Comparison of ENCODE assay signal across 26 cellular contexts in genomic region chr7:132498319-132498718, GRCh38.
"Had no signal": no experiment of that assay in that cellular context is flagged by ENCODE, and none has a peak within 500 bp of the region (broad histone marks: within the 10 kb centered on the region; RNA-seq: fewer than 3 reads in every experiment).

No MANE protein-coding gene starts in this region.

- H3K4me3 ChIP-seq: neural progenitor cell, ovary, psoas muscle, right lobe of liver, sigmoid colon, smooth muscle cell, spleen, stomach, thoracic aorta, thyroid gland, tibial nerve, upper lobe of left lung, uterus had no signal

- ATAC-seq: naive thymus-derived CD4-positive, alpha-beta T cell; natural killer cell; psoas muscle; right cardiac atrium; stimulated activated effector memory CD8-positive, alpha-beta T cell treated with anti-CD3 and anti-CD28 coated beads, Interleukin-12 subunit alpha, Interleukin-12 subunit beta, amount 100 ng/mL, for 72 hours; stimulated activated naive B cell treated with anti-CD40 and anti-IgM and Interleukin-4, amounts not matched to agents 10 μg/mL and 1 μg/mL and 100 μg/mL, for 72 hours had no signal

- H3K27ac ChIP-seq: neural progenitor cell, ovary, parathyroid adenoma, psoas muscle, right lobe of liver, sigmoid colon, spleen, stomach, thoracic aorta, thyroid gland, tibial nerve, upper lobe of left lung, uterus had no signal

- H3K9ac ChIP-seq: neural progenitor cell, parathyroid adenoma had no signal

- H3K4me1 ChIP-seq: neural progenitor cell, parathyroid adenoma, psoas muscle, right lobe of liver, thyroid gland, upper lobe of left lung, uterus had no signal

- H3K27me3 ChIP-seq: neural progenitor cell, ovary, right lobe of liver, sigmoid colon, spleen, stomach, thyroid gland, tibial nerve, upper lobe of left lung, uterus had no signal

- DNase-seq: naive thymus-derived CD4-positive, alpha-beta T cell; natural killer cell; occipital lobe; ovary; psoas muscle; right cardiac atrium; right lobe of liver; sigmoid colon; stimulated activated CD4-positive, alpha-beta T cell treated with anti-CD3 and anti-CD28 coated beads, Interleukin-12 subunit alpha, Interleukin-12 subunit beta, amount 100 ng/mL, for 4 hours; stimulated activated CD4-positive, alpha-beta T cell treated with anti-CD3 and anti-CD28 coated beads, Interleukin-2, amount 100 ng/mL, for 24 hours; stimulated activated CD4-positive, alpha-beta T cell treated with anti-CD3 and anti-CD28 coated beads, Interleukin-2, amount 100 ng/mL, for 48 hours; stimulated activated CD4-positive, alpha-beta T cell treated with anti-CD3 and anti-CD28 coated beads, Interleukin-4, amount 100 ng/mL, for 24 hours; stimulated activated naive B cell treated with anti-CD40 and anti-IgM and Interleukin-4, amounts not matched to agents 10 μg/mL and 1 μg/mL and 100 μg/mL, for 72 hours; stimulated activated naive CD4-positive, alpha-beta T cell treated with Interleukin-2 at 50 U/mL for 16 hours; stomach; thyroid gland; trophoblast cell; upper lobe of left lung; uterus had no signal

- H3K4me2 ChIP-seq: neural progenitor cell, smooth muscle cell had no signal

- H3K79me2 ChIP-seq: parathyroid adenoma had no signal

- H2AFZ ChIP-seq: neural progenitor cell, parathyroid adenoma had no signal

- H3K9me3 ChIP-seq: ovary, psoas muscle, right lobe of liver, sigmoid colon, spleen, stomach, thoracic aorta, thyroid gland, tibial nerve, upper lobe of left lung, uterus had no signal

- H3K36me3 ChIP-seq: neural progenitor cell, ovary, right lobe of liver, sigmoid colon, spleen, stomach, thoracic aorta, thyroid gland, tibial nerve, upper lobe of left lung, uterus had no signal
